ENCODE assay signal across 31 cellular contexts in genomic region chr12:18151036-18151435, GRCh38.
"Had no signal": no experiment of that assay in that cellular context is flagged by ENCODE, and none has a peak within 500 bp of the region (broad histone marks: within the 10 kb centered on the region; RNA-seq: fewer than 3 reads in every experiment).

No MANE protein-coding gene starts in this region.

- H3K9me3 ChIP-seq: adrenal gland had no signal

- H3K36me3 ChIP-seq: adrenal gland, brain microvascular endothelial cell, breast epithelium had no signal

- H3K27ac ChIP-seq: adrenal gland, body of pancreas, brain microvascular endothelial cell, breast epithelium, VCaP had no signal

- H3K27me3 ChIP-seq: adrenal gland, body of pancreas, brain microvascular endothelial cell, breast epithelium had no signal

- H3K4me3 ChIP-seq: adrenal gland, body of pancreas, breast epithelium had no signal

- ATAC-seq: activated CD8-positive, alpha-beta T cell treated with anti-CD3 and anti-CD28 coated beads for 36 hours; activated naive CD4-positive, alpha-beta T cell treated with anti-CD3 and anti-CD28 coated beads, Interleukin-2, amount 50 U/mL, for 72 hours; activated T-cell treated with anti-CD3 and anti-CD28 coated beads, Interleukin-2, amount 50 U/mL, for 4 hours; activated T-cell treated with anti-CD3 and anti-CD28 coated beads, Interleukin-2, amount 50 U/mL, for 72 hours; activated T-helper 17 cell treated with anti-CD3 and anti-CD28 coated beads, Interleukin-2, amount 50 U/mL, for 72 hours; body of pancreas had no signal

- DNase-seq: activated B cell treated with CpG ODN at 0.5 μM for 24 hours; activated CD4-positive, alpha-beta memory T cell treated with anti-CD3 and anti-CD28 coated beads for 36 hours; activated CD4-positive, alpha-beta T cell treated with anti-CD3 and anti-CD28 coated beads for 4 hours; activated CD4-positive, alpha-beta T cell treated with anti-CD3 and anti-CD28 coated beads, Interleukin-2, amount 10 ng/mL, durations not matched to agents 24 days and 14 days; activated CD4-positive, alpha-beta T cell treated with anti-CD3 and anti-CD28 coated beads, Interleukin-2, amount 50 U/mL, for 1 hour; activated CD4-positive, alpha-beta T cell treated with anti-CD3 and anti-CD28 coated beads, Interleukin-2, amount 50 U/mL, for 4 hours; activated CD4-positive, CD25-positive, alpha-beta regulatory T cell treated with anti-CD3 and anti-CD28 coated beads, Interleukin-2, amount 50 U/mL, for 72 hours; activated CD8-positive, alpha-beta memory T cell treated with anti-CD3 and anti-CD28 coated beads, Interleukin-2, amount 50 U/mL, for 4 hours; activated CD8-positive, alpha-beta T cell treated with anti-CD3 and anti-CD28 coated beads for 36 hours; activated effector memory CD4-positive, alpha-beta T cell treated with anti-CD3 and anti-CD28 coated beads, Interleukin-2, amount 50 U/mL, for 16 hours; activated gamma-delta T cell treated with Interleukin-2 at 50 U/mL for 16 hours; activated naive CD4-positive, alpha-beta T cell; activated naive CD4-positive, alpha-beta T cell treated with anti-CD3 and anti-CD28 coated beads for 36 hours; activated naive CD4-positive, alpha-beta T cell treated with anti-CD3 and anti-CD28 coated beads, Interleukin-2, amount 50 U/mL, for 16 hours; activated naive CD8-positive, alpha-beta T cell treated with anti-CD3 and anti-CD28 coated beads for 36 hours; activated T-cell treated with anti-CD3 and anti-CD28 coated beads for 4 hours; activated T-cell treated with anti-CD3 and anti-CD28 coated beads, Interleukin-2, amount 50 U/mL, for 1 hour; activated T-cell treated with anti-CD3 and anti-CD28 coated beads, Interleukin-2, amount 50 U/mL, for 4 hours; activated T-cell treated with anti-CD3 and anti-CD28 coated beads, Interleukin-2, amount 50 U/mL, for 72 hours; adrenal gland; amygdala; aorta; body of pancreas; brain microvascular endothelial cell; central memory CD4-positive, alpha-beta T cell; T-helper 2 cell; T-helper 9 cell had no signal

- H3K4me1 ChIP-seq: body of pancreas, breast epithelium had no signal
